Comparison of ENCODE assay signal across 16 cellular contexts in the genomic region with DNA sequence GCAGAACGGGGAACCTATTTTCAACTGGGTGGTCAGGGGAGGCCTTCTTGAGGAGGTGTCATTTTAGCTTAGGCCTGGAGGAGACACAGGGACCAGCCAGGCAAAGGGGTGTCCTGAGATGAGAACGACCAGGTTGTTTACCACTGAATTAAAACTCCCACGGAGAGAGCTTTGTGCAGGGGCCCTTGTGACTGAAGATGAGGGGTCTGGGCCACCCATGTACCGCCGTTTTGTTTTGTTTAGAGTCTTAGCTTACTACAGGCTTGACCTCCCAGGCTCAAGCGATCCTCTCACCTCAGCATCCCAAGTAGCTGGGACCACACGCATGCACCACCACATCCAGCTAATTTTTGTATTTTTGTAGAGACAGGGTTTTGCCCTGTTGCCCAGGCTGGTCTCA.
DNase-seq lines count a peak whose midpoint lies in the region; ATAC-seq and TF ChIP-seq lines count a peak whose summit lies in the region.
"Had no signal": no experiment of that assay in that cellular context is flagged by ENCODE, and none has a peak within 500 bp of the region (broad histone marks: within the 10 kb centered on the region; RNA-seq: fewer than 3 reads in every experiment).

No MANE protein-coding gene starts in this region.

- H3K36me3 ChIP-seq in BLaER1 (peaks cover 10% of the 10 kb centered on the region; the same call in 1 of the 2 replicates), SJCRH30 (no peaks in the 10 kb centered on the region)
- H3K36me3 ChIP-seq: HAP-1 had no signal

- H3K4me3 Mint-ChIP-seq in endothelial cell (ENCODE audit: unreplicated experiment) = no peak overlapping the region
- H3K4me3 Mint-ChIP-seq in nephron progenitor cell = no peak overlapping the region
- H3K4me3 Mint-ChIP-seq in activated CD8-positive, alpha-beta T cell treated with anti-CD3 and anti-CD28 coated beads for 36 hours = no peak overlapping the region
- H3K4me3 Mint-ChIP-seq: B cell; CD4-positive, alpha-beta T cell had no signal

- TF ChIP-seq CTCF in endothelial cell (IDR thresholded peaks at IDR 0.05; ENCODE audit: unreplicated experiment) (no peak), nephron progenitor cell (IDR thresholded peaks at IDR 0.05) (no peak)
- TF ChIP-seq CTCF in activated CD8-positive, alpha-beta T cell treated with anti-CD3 and anti-CD28 coated beads for 36 hours (IDR thresholded peaks at IDR 0.05) = no peak

- ATAC-seq in activated CD8-positive, alpha-beta T cell treated with anti-CD3 and anti-CD28 coated beads for 36 hours = no peak

- intact Hi-C loops in activated CD8-positive, alpha-beta T cell treated with anti-CD3 and anti-CD28 coated beads for 36 hours (cut with micrococcal nuclease) = no loop called here

- H3K36me3 Mint-ChIP-seq in endothelial cell (ENCODE audit: low read depth, unreplicated experiment) (peaks cover 14% of the 10 kb centered on the region), nephron progenitor cell (ENCODE audit: low read depth) (peaks cover 29% of the 10 kb centered on the region)
- H3K36me3 Mint-ChIP-seq in activated CD8-positive, alpha-beta T cell treated with anti-CD3 and anti-CD28 coated beads for 36 hours (ENCODE audit: low read depth) = no peaks in the 10 kb centered on the region

- H4K20me1 ChIP-seq in BLaER1 = peaks cover 7% of the 10 kb centered on the region

- H3K4me1 Mint-ChIP-seq in endothelial cell (ENCODE audit: unreplicated experiment) (peaks cover 34% of the 10 kb centered on the region), nephron progenitor cell (peaks cover 33% of the 10 kb centered on the region)
- H3K4me1 Mint-ChIP-seq in activated CD8-positive, alpha-beta T cell treated with anti-CD3 and anti-CD28 coated beads for 36 hours (ENCODE audit: low read depth) = no peaks in the 10 kb centered on the region
- H3K4me1 Mint-ChIP-seq: B cell had no signal

- H3K27ac Mint-ChIP-seq in endothelial cell (ENCODE audit: unreplicated experiment) (peak overlapping the region; percentile 72), nephron progenitor cell (peak overlapping the region; percentile 93)
- no peak overlapping the region for H3K27ac Mint-ChIP-seq in activated CD8-positive, alpha-beta T cell treated with anti-CD3 and anti-CD28 coated beads for 36 hours
- H3K27ac Mint-ChIP-seq: B cell; CD4-positive, alpha-beta T cell had no signal

- H3K9me3 Mint-ChIP-seq in endothelial cell (ENCODE audit: unreplicated experiment) (no peaks in the 10 kb centered on the region), nephron progenitor cell (peaks cover 4% of the 10 kb centered on the region)
- H3K9me3 Mint-ChIP-seq in activated CD8-positive, alpha-beta T cell treated with anti-CD3 and anti-CD28 coated beads for 36 hours = no peaks in the 10 kb centered on the region
- H3K9me3 Mint-ChIP-seq: CD4-positive, alpha-beta T cell had no signal

- H3K4me1 ChIP-seq in BLaER1 (peaks cover 33% of the 10 kb centered on the region), SJCRH30 (no peaks in the 10 kb centered on the region)
- H3K4me1 ChIP-seq: Caco-2 had no signal

- peak; percentile 31 to 42 for DNase-seq in SJCRH30
- no peak for DNase-seq in endothelial cell (ENCODE audit: low spot score)
- DNase-seq in nephron progenitor cell = no peak
- DNase-seq in HUDEP-2 (lab: John Stamatoyannopoulos, UW; ENCODE audit: unreplicated experiment in 76 of 76) = no peak
- no peak for DNase-seq in activated CD8-positive, alpha-beta T cell treated with anti-CD3 and anti-CD28 coated beads for 36 hours
- no peak for DNase-seq in NCI-H526 (lab: John Stamatoyannopoulos, UW)
- no peak for DNase-seq in NCI-H187 treated with DMSO at 0.1 percent for 48 hours (lab: John Stamatoyannopoulos, UW)
- DNase-seq: 8988T; Caco-2; CD4-positive, alpha-beta T cell; IMR-90 had no signal

- H3K4me2 ChIP-seq in BLaER1 = peak overlapping the region; percentile 39

- H3K27me3 Mint-ChIP-seq in endothelial cell (ENCODE audit: unreplicated experiment) (peaks cover 6% of the 10 kb centered on the region), nephron progenitor cell (ENCODE audit: low read depth, poor library complexity) (peaks cover 3% of the 10 kb centered on the region)
- peaks cover 3% of the 10 kb centered on the region for H3K27me3 Mint-ChIP-seq in activated CD8-positive, alpha-beta T cell treated with anti-CD3 and anti-CD28 coated beads for 36 hours
- H3K27me3 Mint-ChIP-seq: CD4-positive, alpha-beta T cell had no signal

- CTCF ChIA-PET in activated CD8-positive, alpha-beta T cell treated with anti-CD3 and anti-CD28 coated beads for 36 hours (lab: Charles Lee) = interaction anchor here (1.1 kb wide), 1 partner anchor 9 kb away, joined by 3 read pairs; no protein-coding TSS in a partner anchor

- POLR2A ChIA-PET in activated CD8-positive, alpha-beta T cell treated with anti-CD3 and anti-CD28 coated beads for 36 hours (lab: Charles Lee) = interaction anchor here (0.7 kb wide), 1 partner anchor 97 kb away, joined by 3 read pairs; no protein-coding TSS in a partner anchor

- H3K9me3 ChIP-seq in BLaER1 (no peaks in the 10 kb centered on the region), SJCRH30 (replicated peaks) (no peaks in the 10 kb centered on the region)
- H3K9me3 ChIP-seq: Caco-2, HAP-1 had no signal

- no peaks in the 10 kb centered on the region for H3K27me3 ChIP-seq in BLaER1
- no peaks in the 10 kb centered on the region for H3K27me3 ChIP-seq in SJCRH30

- 0 out of 2 replicates have a peak overlapping the region, but pooled peaks have one; percentile 8 for H3K27ac ChIP-seq in BLaER1
- no peak overlapping the region for H3K27ac ChIP-seq in SJCRH30
- H3K27ac ChIP-seq: C4-2B, HL-60 had no signal

- H3K4me3 ChIP-seq in BLaER1 (no peak overlapping the region), SJCRH30 (no peak overlapping the region)
- H3K4me3 ChIP-seq: HAP-1 had no signal

- no peak overlapping the region for H3K9ac ChIP-seq in BLaER1

Comparison
In these comparisons a context has a peak if more than half of its experiments do, and no peak if none do; other contexts are left out.
1. DNase-seq: peak in SJCRH30 (2 of 2); none in endothelial cell (single experiment), nephron progenitor cell (single experiment), HUDEP-2 (0 of 76), activated CD8-positive, alpha-beta T cell treated with anti-CD3 and anti-CD28 coated beads for 36 hours (single experiment), NCI-H526 (0 of 2) and NCI-H187 treated with DMSO at 0.1 percent for 48 hours (single experiment).